In the genomic region with DNA sequence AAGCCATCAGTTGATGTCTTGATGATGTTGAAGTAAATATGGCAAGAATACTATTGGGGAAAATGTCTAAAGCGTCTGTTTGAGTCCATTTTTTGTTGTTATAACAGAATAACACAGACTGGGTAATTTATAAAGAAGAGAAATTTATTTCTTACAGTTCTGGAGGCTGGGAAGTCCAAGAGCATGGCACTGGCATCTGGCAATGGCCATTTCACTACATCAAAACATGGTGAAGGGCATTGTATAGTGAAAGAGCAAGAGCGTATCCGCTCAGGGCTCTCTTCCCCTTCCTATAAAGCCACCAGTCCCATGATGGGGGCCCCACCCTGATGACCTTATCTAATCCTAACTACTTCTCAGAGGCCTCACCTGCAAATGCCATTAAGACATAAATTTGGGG, we compare ENCODE assay signal across 11 cellular contexts.
"Had no signal": no experiment of that assay in that cellular context is flagged by ENCODE, and none has a peak within 500 bp of the region (broad histone marks: within the 10 kb centered on the region; RNA-seq: fewer than 3 reads in every experiment).

No MANE protein-coding gene starts in this region.

- H2AFZ ChIP-seq: GM23248, GM23338 had no signal

- H3K9me3 ChIP-seq: HAP-1 had no signal

- H3K36me3 ChIP-seq: HAP-1 had no signal

- ATAC-seq: GM23338, HCT116 had no signal

- H3K9ac ChIP-seq: GM23248 had no signal

- DNase-seq: GM23248, GOT3, H7, H9, HCEC 1CT, HFFc6 had no signal

- FAIRE-seq: H1, H54 had no signal

- H3K4me3 ChIP-seq: GM23248, GM23338, HAP-1 had no signal

- H3K4me2 ChIP-seq: GM23338 had no signal

- H3K27ac ChIP-seq: GM23248 had no signal

- H3K4me1 ChIP-seq: HAP-1 had no signal
